22 cellular contexts compared by ENCODE assay signal in genomic region chr1:231046730-231047395, GRCh38.
"Had no signal": no experiment of that assay in that cellular context is flagged by ENCODE, and none has a peak within 500 bp of the region (broad histone marks: within the 10 kb centered on the region; RNA-seq: fewer than 3 reads in every experiment).

No MANE protein-coding gene starts in this region.

- H3K4me2 ChIP-seq: SK-N-SH had no signal

- H3K27ac ChIP-seq: RWPE1 had no signal

- H3K9ac ChIP-seq: SK-N-SH had no signal

- ATAC-seq: Panc1, PC-3 had no signal

- H3K9me3 ChIP-seq: SK-N-SH had no signal

- DNase-seq: KBM-7, MV-4-11, NCI-H1048, NCI-H1105, NCI-H1417, NCI-H1436 treated with DMSO at 0.1 percent for 48 hours, NCI-H1694, NCI-H187 treated with DMSO at 0.1 percent for 48 hours, NCI-H2029 treated with DMSO at 0.1 percent for 48 hours, NCI-H2171, NCI-H226, NCI-H446, NCI-H510A, NCI-H524 treated with DMSO at 0.1 percent for 48 hours, NCI-H69, NCI-H774, PC-3, SHP77, SK-N-SH, SW 1271 had no signal
